8 cellular contexts compared by ENCODE assay signal in genomic region chr10:129466703-129467345, GRCh38. TPM values are rescaled to one million over a fixed set of nuclear protein-coding genes. Genes with fewer than 3 reads are reported as not detected.
DNase-seq lines count a peak whose midpoint lies in the region; ATAC-seq, FAIRE-seq and TF ChIP-seq lines count a peak whose summit lies in the region.

TSS of gene MGMT (plus strand) at chr10:129467241.

- peak within 1 kb of the TSS; percentile 60 for H3K9ac ChIP-seq in endocrine pancreas (ENCODE audit: control insufficient read depth, insufficient read depth, low read length)

- WGBS in mesodermal cell (ENCODE audit: insufficient coverage in 2 of 2), 2 experiments: 51 to 52% methylated on average over 53 to 63 of the region's 83 CpGs

- H3K9me3 ChIP-seq in endocrine pancreas (ENCODE audit: control insufficient read depth, low read length) (no peaks in the 10 kb centered on the region), mesodermal cell (ENCODE audit: control insufficient read depth, low read length) (no peaks in the 10 kb centered on the region)

- no peak within 1 kb of the TSS for H3K27ac ChIP-seq in mesodermal cell (ENCODE audit: low read depth, low read length, severe bottlenecking)

- H3K4me1 ChIP-seq in endocrine pancreas (ENCODE audit: control insufficient read depth, insufficient read depth, low read length) (no peaks in the 10 kb centered on the region), mesodermal cell (ENCODE audit: control insufficient read depth, insufficient read depth, low read length, poor library complexity, severe bottlenecking) (no peaks in the 10 kb centered on the region)

- H3K4me3 ChIP-seq in endocrine pancreas (ENCODE audit: control insufficient read depth, insufficient read depth, low read length) (peak within 1 kb of the TSS; percentile 38), mesodermal cell (ENCODE audit: extremely low read depth, insufficient read depth, low read length, poor library complexity, severe bottlenecking) (peak within 1 kb of the TSS; percentile 54)

- FAIRE-seq in GM18507 (lab: Jason Lieb, UNC): peak; percentile 92

- DNase-seq in GM18507 (ENCODE audit: extremely low spot score, insufficient read length, low read depth): peak; percentile 91
- peak; percentile 85 for DNase-seq in NCI-H460 (ENCODE audit: extremely low read depth, low read depth)
- DNase-seq in activated CD8-positive, alpha-beta memory T cell treated with anti-CD3 and anti-CD28 coated beads, Interleukin-2, amount 50 U/mL, for 1 hour (ENCODE audit: extremely low read depth): peak; percentile 95
- DNase-seq in stimulated activated CD8-positive, alpha-beta memory T cell treated with anti-CD3 and anti-CD28 coated beads, Interleukin-15, amount 100 ng/mL, for 1 hour (ENCODE audit: low read depth): peak; percentile 98
- DNase-seq in HEK293T (ENCODE audit: extremely low spot score): no peak

- H3K36me3 ChIP-seq in endocrine pancreas (ENCODE audit: control insufficient read depth, insufficient read depth, low read length): peaks cover 1% of the 10 kb centered on the region
- H3K36me3 ChIP-seq in mesodermal cell (ENCODE audit: control insufficient read depth, insufficient read depth, low read length): no peaks in the 10 kb centered on the region

- ATAC-seq in HG02840 (IDR thresholded peaks at IDR 0.05; ENCODE audit: low FRiP score, unreplicated experiment): peak; percentile 86

- H3K27me3 ChIP-seq in endocrine pancreas (ENCODE audit: control insufficient read depth, insufficient read depth, low read length): no peaks in the 10 kb centered on the region

- CTCF ChIA-PET in HEK293T (lab: Yijun Ruan, JAX): no interaction called here

- POLR2A ChIA-PET in HEK293T (lab: Yijun Ruan, JAX): interaction anchor here (1.0 kb wide), 1 partner anchor 12 kb away, joined by 3 read pairs; no protein-coding TSS in a partner anchor

TF ChIP-seq in HEK293T, 16 proteins besides CTCF, POLR2A, EP300 and RAD21:
- TF ChIP-seq FOXK2 (IDR thresholded peaks at IDR 0.05): no peak
- no peak for TF ChIP-seq FOXA1 (IDR thresholded peaks at IDR 0.05)
- no peak for TF ChIP-seq FOXM1 (IDR thresholded peaks at IDR 0.05; ENCODE audit: borderline replicate concordance)
- no peak for TF ChIP-seq TARDBP (IDR thresholded peaks at IDR 0.05)
- TF ChIP-seq LEF1 (IDR thresholded peaks at IDR 0.05; ENCODE audit: borderline replicate concordance): no peak
- no peak for TF ChIP-seq SP1 (IDR thresholded peaks at IDR 0.05)
- TF ChIP-seq, protein P1, sequence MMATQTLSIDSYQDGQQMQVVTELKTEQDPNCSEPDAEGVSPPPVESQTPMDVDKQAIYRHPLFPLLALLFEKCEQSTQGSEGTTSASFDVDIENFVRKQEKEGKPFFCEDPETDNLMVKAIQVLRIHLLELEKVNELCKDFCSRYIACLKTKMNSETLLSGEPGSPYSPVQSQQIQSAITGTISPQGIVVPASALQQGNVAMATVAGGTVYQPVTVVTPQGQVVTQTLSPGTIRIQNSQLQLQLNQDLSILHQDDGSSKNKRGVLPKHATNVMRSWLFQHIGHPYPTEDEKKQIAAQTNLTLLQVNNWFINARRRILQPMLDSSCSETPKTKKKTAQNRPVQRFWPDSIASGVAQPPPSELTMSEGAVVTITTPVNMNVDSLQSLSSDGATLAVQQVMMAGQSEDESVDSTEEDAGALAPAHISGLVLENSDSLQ (IDR thresholded peaks at IDR 0.05): no peak
- no peak for TF ChIP-seq CTBP1 (IDR thresholded peaks at IDR 0.05; ENCODE audit: borderline replicate concordance)
- no peak for TF ChIP-seq ELF4 (IDR thresholded peaks at IDR 0.05)
- TF ChIP-seq SUZ12 (IDR thresholded peaks at IDR 0.05): no peak
- no peak for TF ChIP-seq ARNT (IDR thresholded peaks at IDR 0.05)
- TF ChIP-seq ZNF384 (IDR thresholded peaks at IDR 0.05): no peak
- TF ChIP-seq NFRKB (IDR thresholded peaks at IDR 0.05): no peak

RNA-seq across cellular contexts. Expression of gene MGMT, which starts in this region (rescaled TPM):
- 11.5 and 13.0 TPM in 2 replicates for total RNA-seq in NCI-H460 (2014; rRNA removed; shearing (Covaris generic))
- polyA plus RNA-seq in NCI-H460 (2014; cell fraction: nucleus; rRNA removed): 12.1 and 16.5 TPM in 2 replicates
- 14.4 TPM for polyA plus RNA-seq in mesodermal cell (2013, experiment 1 of 2)
- 11.5 TPM for polyA plus RNA-seq in mesodermal cell (2013, experiment 2 of 2)
